Comparison of ENCODE assay signal across 8 cellular contexts in the genomic region with DNA sequence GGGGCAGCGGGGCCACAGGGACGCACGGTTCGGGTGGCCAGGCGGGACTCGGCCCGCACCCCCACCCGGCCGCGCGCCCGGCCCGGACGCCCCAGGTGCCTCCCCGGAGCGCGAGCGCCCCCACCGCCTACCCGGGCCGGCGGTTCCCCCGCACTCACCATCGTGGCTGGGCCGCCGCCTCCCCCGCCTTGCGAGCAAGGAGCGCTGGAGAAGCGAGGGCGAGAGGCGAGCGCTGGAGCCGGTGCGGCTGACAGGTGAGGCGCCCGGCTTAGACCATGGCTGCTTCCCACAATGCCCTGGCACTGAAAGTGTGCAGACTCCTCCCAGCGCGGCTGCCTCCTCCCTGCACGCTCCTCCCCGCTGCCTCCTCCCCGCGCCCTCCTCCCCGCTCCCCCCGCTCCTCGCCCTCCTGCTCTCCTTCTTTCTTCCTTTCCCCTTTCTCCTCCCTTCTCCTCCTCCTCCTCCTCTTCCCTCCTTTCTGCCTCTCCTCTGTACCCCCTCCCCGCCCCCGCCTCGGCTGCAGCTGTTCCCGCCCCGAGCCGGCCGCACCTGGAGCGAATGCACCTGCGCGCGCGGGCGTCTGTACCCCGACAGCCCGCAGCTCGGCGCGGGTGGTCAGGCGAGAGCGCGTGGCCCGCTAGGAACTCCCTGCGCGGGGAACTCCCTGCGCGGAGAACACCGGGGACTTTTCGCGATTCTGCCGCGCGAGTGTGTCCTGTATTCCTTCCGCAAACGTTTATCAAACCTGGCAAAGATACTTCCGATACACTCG. TPM values are rescaled to one million over a fixed set of nuclear protein-coding genes. Genes with fewer than 3 reads are reported as not detected.
A peak's percentile ranks its signal among the peaks of the same experiment; 100 is the strongest.
DNase-seq lines count a peak whose midpoint lies in the region; ATAC-seq and TF ChIP-seq lines count a peak whose summit lies in the region.

AP1S3 (minus strand) TSS at position 293 of the 772 bp plus-strand sequence; CDS start at position 161, 132 bp downstream.

- no TSS peak for BruUV-seq in Calu3 (replicated peaks; lab: Mats Ljungman, UMichigan)

- H3K4me3 Mint-ChIP-seq in Calu3 (ENCODE audit: low read depth, unreplicated experiment) = peak within 1 kb of the TSS; percentile 88

- CTCF ChIA-PET in Calu3 (lab: Charles Lee) = interaction anchor here (0.6 to 1.9 kb wide), 7 partner anchors 10 to 296 kb away, joined by 3 to 11 read pairs (median 5); no protein-coding TSS in a partner anchor

- peak; percentile 91 for DNase-seq in Calu3
- DNase-seq in HL-60 (ENCODE audit: low read depth in 1 of 2, low spot score in 1 of 2) = peak; percentile 55 to 62
- DNase-seq in NOMO-1 treated with dmso at 0.1 percent for 144 hours (lab: John Stamatoyannopoulos, UW; ENCODE audit: unreplicated experiment) = peak; percentile 49
- peak; percentile 47 for DNase-seq in activated T-cell treated with anti-CD3 and anti-CD28 coated beads for 1 hour (ENCODE audit: low read depth)
- DNase-seq in epithelial cell of proximal tubule (ENCODE audit: low read depth) = no peak
- DNase-seq in myocyte (ENCODE audit: low read depth) = peak; percentile 51
- peak; percentile 39 to 66 for DNase-seq in stimulated activated CD8-positive, alpha-beta memory T cell treated with anti-CD3 and anti-CD28 coated beads, Interleukin-7, amount 100 ng/mL, for 48 hours (ENCODE audit: extremely low read depth in 1 of 2, low read depth in 1 of 2)

- H3K27me3 ChIP-seq in HL-60 (ENCODE audit: insufficient read depth, poor library complexity, severe bottlenecking) = no peaks in the 10 kb centered on the region

- intact Hi-C loops in Calu3 (cut with micrococcal nuclease; ENCODE audit: unreplicated experiment) = loop anchor here (2.0 to 10.0 kb wide), 3 partner anchors 23 to 863 kb away; no protein-coding TSS in a partner anchor

- H3K36me3 Mint-ChIP-seq in Calu3 (ENCODE audit: insufficient read depth, unreplicated experiment) = peaks cover 57% of the 10 kb centered on the region

- H3K9me3 Mint-ChIP-seq in Calu3 (ENCODE audit: low read depth, unreplicated experiment) = no peaks in the 10 kb centered on the region

- no peaks in the 10 kb centered on the region for H3K27me3 Mint-ChIP-seq in Calu3 (ENCODE audit: unreplicated experiment)

- TF ChIP-seq CTCF in Calu3 (IDR thresholded peaks at IDR 0.05; ENCODE audit: unreplicated experiment) = no peak
- TF ChIP-seq CTCF in HL-60 (IDR thresholded peaks at IDR 0.05; ENCODE audit: insufficient read depth, low read length) = no peak
- TF ChIP-seq CTCF in epithelial cell of proximal tubule (conservative IDR thresholded peaks at IDR 0.05; ENCODE audit: low read depth, low read length) = no peak

- peaks cover 34% of the 10 kb centered on the region for H3K4me1 Mint-ChIP-seq in Calu3 (ENCODE audit: low read depth, unreplicated experiment)

- H3K27ac Mint-ChIP-seq in Calu3 (ENCODE audit: unreplicated experiment) = peak within 1 kb of the TSS; percentile 89

- H3K4me3 ChIP-seq in HL-60 (replicated peaks; ENCODE audit: insufficient read depth, low read length) (peak within 1 kb of the TSS; percentile 86), epithelial cell of proximal tubule (ENCODE audit: low read depth, low read length) (peak within 1 kb of the TSS; percentile 74)

- peak within 1 kb of the TSS; percentile 25; the same call in 1 of the 2 replicates for H3K27ac ChIP-seq in HL-60 (replicated peaks)

- ATAC-seq in GM19467 (IDR thresholded peaks at IDR 0.05; ENCODE audit: unreplicated experiment) = peak; percentile 69

RNA-seq across cellular contexts. Expression of gene AP1S3, which starts in this region (rescaled TPM):
- 108 and 119 TPM in 2 replicates for total RNA-seq in Calu3 (2022)
- 28.4 and 28.8 TPM in 2 replicates for total RNA-seq in epithelial cell of proximal tubule
- total RNA-seq in myocyte = 0.11 and 0.16 TPM in 2 replicates
- 1.0 TPM for polyA plus RNA-seq in myocyte (2012)

Comparison
In these comparisons a context has a peak if more than half of its experiments do, and no peak if none do; other contexts are left out.
1. RNA of gene AP1S3 (total RNA-seq): 108 to 119 TPM in Calu3 and 28.4 to 28.8 TPM in epithelial cell of proximal tubule; 0.11 to 0.16 TPM in myocyte; every median in the first group is over 10 times any median in the second.